ENCODE assay signal across 9 cellular contexts in the genomic region with DNA sequence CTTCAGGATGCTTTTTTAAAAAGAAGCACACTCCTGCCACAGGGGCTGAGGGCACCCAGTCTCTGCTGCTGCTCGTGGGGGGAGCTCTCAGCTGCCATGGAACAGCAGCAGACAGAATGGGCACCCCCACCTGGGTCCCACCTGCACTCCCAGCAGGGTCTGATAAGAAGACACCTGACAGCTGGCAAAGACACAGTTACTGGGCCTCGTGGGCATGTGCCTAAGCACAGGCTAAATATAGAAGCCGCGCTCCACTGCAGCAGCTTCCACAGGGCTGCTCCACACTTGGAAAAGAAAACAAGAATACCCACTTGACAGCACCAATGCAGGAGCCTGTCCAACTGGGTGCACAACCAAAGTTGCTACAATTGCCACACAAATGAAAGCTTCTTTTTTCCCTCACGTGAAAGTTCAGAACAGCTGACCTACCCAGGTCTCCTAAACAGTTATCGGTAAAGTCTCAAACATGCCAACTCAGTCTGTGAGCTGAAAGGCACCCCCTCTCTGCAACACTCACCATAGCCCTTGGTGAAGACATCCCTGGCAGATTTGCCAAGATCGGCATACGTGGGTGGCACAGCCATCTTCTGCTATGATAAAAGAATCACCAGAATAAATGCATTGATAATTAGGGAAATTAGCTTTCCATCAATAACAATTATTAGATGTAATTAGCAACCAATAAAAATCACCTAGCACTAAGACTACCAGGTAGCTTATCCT. TPM values are rescaled to one million over a fixed set of nuclear protein-coding genes. Genes with fewer than 3 reads are reported as not detected.
A peak's percentile ranks its signal among the peaks of the same experiment; 100 is the strongest.
DNase-seq lines count a peak whose midpoint lies in the region; ATAC-seq and TF ChIP-seq lines count a peak whose summit lies in the region.
"Had no signal": no experiment of that assay in that cellular context is flagged by ENCODE, and none has a peak within 500 bp of the region (broad histone marks: within the 10 kb centered on the region; RNA-seq: fewer than 3 reads in every experiment).

No MANE protein-coding gene starts in this region.

- H3K27me3 Mint-ChIP-seq in glutamatergic neuron (ENCODE audit: unreplicated experiment) = peaks cover 2% of the 10 kb centered on the region

- H3K4me1 ChIP-seq in A673 (ENCODE audit: insufficient read depth, low read length, poor library complexity, severe bottlenecking) = peaks cover 47% of the 10 kb centered on the region

- peaks cover 39% of the 10 kb centered on the region for H3K36me3 ChIP-seq in A673 (ENCODE audit: insufficient read depth, low read length, poor library complexity, severe bottlenecking)

- H3K36me3 Mint-ChIP-seq in glutamatergic neuron (ENCODE audit: unreplicated experiment) = no peaks in the 10 kb centered on the region

- CTCF ChIA-PET in A673 (lab: Charles Lee) = interaction anchor here (0.6 to 1.2 kb wide), 3 partner anchors 13 to 174 kb away, joined by 3 to 4 read pairs (median 3); no protein-coding TSS in a partner anchor

- peaks cover 47% of the 10 kb centered on the region for H3K4me1 Mint-ChIP-seq in glutamatergic neuron (ENCODE audit: low read depth, unreplicated experiment)

- no TSS peak for BruUV-seq in A673 (replicated peaks; lab: Mats Ljungman, UMichigan)

- peak overlapping the region; percentile 36 for H3K4me3 Mint-ChIP-seq in glutamatergic neuron (ENCODE audit: unreplicated experiment)

- no peak overlapping the region for H3K27ac ChIP-seq in A673 (ENCODE audit: low read depth, low read length, poor library complexity, severe bottlenecking)
- H3K27ac ChIP-seq: HL-60 had no signal

- no peak for TF ChIP-seq CTCF in glutamatergic neuron (IDR thresholded peaks at IDR 0.05; ENCODE audit: partially characterized antibody, unreplicated experiment)
- no peak for TF ChIP-seq CTCF in A673 (conservative IDR thresholded peaks at IDR 0.05; ENCODE audit: low read depth, low read length)

- no peaks in the 10 kb centered on the region for H3K9me3 ChIP-seq in A673 (ENCODE audit: low read depth, low read length, poor library complexity, severe bottlenecking)
- H3K9me3 ChIP-seq: mucosa of descending colon had no signal

- ATAC-seq in HG03571 (IDR thresholded peaks at IDR 0.05; ENCODE audit: unreplicated experiment) = no peak
- ATAC-seq: mucosa of descending colon had no signal

- POLR2A ChIA-PET in A673 (lab: Charles Lee; ENCODE audit: low non-redundant PET) = no interaction called here

- H3K27ac Mint-ChIP-seq in glutamatergic neuron (ENCODE audit: unreplicated experiment) = no peak overlapping the region

- H3K9me3 Mint-ChIP-seq in glutamatergic neuron (ENCODE audit: unreplicated experiment) = peaks cover 1% of the 10 kb centered on the region

- peak; percentile 13 for DNase-seq in COLO668 (lab: John Stamatoyannopoulos, UW; ENCODE audit: unreplicated experiment)
- DNase-seq in NCI-H2171 treated with DMSO at 0.1 percent for 48 hours (lab: John Stamatoyannopoulos, UW) = peak; percentile 81
- no peak for DNase-seq in glutamatergic neuron
- peak in 8 of 10 donors; percentile 24 to 93 (median 44) for DNase-seq in posterior cingulate gyrus
- DNase-seq in A673 (ENCODE audit: low spot score) = no peak
- DNase-seq in UCSD-AML1 (lab: John Stamatoyannopoulos, UW; ENCODE audit: unreplicated experiment) = no peak
- DNase-seq: mucosa of descending colon had no signal

- no peak overlapping the region for H3K4me3 ChIP-seq in A673 (ENCODE audit: low read depth, low read length, poor library complexity, severe bottlenecking)
- H3K4me3 ChIP-seq: mucosa of descending colon had no signal

- no peaks in the 10 kb centered on the region for H3K27me3 ChIP-seq in A673 (replicated peaks; ENCODE audit: insufficient read depth, low read depth, low read length, poor library complexity)

- intact Hi-C loops in posterior cingulate gyrus (cut with DNase I) = no loop called here
- intact Hi-C loops in A673 (cut with micrococcal nuclease; ENCODE audit: unreplicated experiment) = no loop called here

RNA-seq across cellular contexts. Expression of gene VDAC1, which starts 12.2 kb away (rescaled TPM):
- total RNA-seq in glutamatergic neuron (ENCODE audit: unreplicated experiment) (132 TPM), A673 (2021) (354 and 367 TPM in 2 replicates)

RNA-seq across cellular contexts. Expression of gene C5orf15, which starts 24.2 kb away (rescaled TPM):
- total RNA-seq in glutamatergic neuron (ENCODE audit: unreplicated experiment) (35.7 TPM), A673 (2021) (40.8 and 41.5 TPM in 2 replicates)

Comparison
In these comparisons a context has a peak if more than half of its experiments do, and no peak if none do; other contexts are left out.
1. DNase-seq: peak in COLO668 (single experiment), NCI-H2171 treated with DMSO at 0.1 percent for 48 hours (single experiment) and posterior cingulate gyrus (8 of 10); none in glutamatergic neuron (single experiment), A673 (single experiment) and UCSD-AML1 (single experiment).